ENCODE assay signal across 15 cellular contexts in genomic region chr13:110433014-110433413, GRCh38.
A peak's percentile ranks its signal among the peaks of the same experiment; 100 is the strongest.
DNase-seq lines count a peak whose midpoint lies in the region; ATAC-seq and TF ChIP-seq lines count a peak whose summit lies in the region.
"Had no signal": no experiment of that assay in that cellular context is flagged by ENCODE, and none has a peak within 500 bp of the region (broad histone marks: within the 10 kb centered on the region; RNA-seq: fewer than 3 reads in every experiment).

No MANE protein-coding gene starts in this region.

- H3K36me3 Mint-ChIP-seq in neural progenitor cell = peaks cover 43% of the 10 kb centered on the region
- no peaks in the 10 kb centered on the region for H3K36me3 Mint-ChIP-seq in stimulated activated effector memory CD8-positive, alpha-beta T cell treated with anti-CD3 and anti-CD28 coated beads, Interleukin-12 subunit alpha, Interleukin-12 subunit beta, amount 100 ng/mL, for 72 hours

- DNase-seq in brain microvascular endothelial cell = no peak
- DNase-seq in heart left ventricle = peak; percentile 59 to 79 (median 70)
- DNase-seq in neural progenitor cell (ENCODE audit: low spot score) = no peak
- DNase-seq in tibial artery = peak; percentile 72 to 95
- DNase-seq in retina = no peak
- DNase-seq in GM13977 (ENCODE audit: low spot score) = no peak
- DNase-seq in stimulated activated effector memory CD8-positive, alpha-beta T cell treated with anti-CD3 and anti-CD28 coated beads, Interleukin-12 subunit alpha, Interleukin-12 subunit beta, amount 100 ng/mL, for 72 hours (ENCODE audit: low spot score in 2 of 2) = no peak
- DNase-seq: activated effector memory CD4-positive, alpha-beta T cell treated with anti-CD3 and anti-CD28 coated beads, Interleukin-2, amount 50 U/mL, for 16 hours; effector CD4-positive, alpha-beta T cell; NCI-H1092 treated with DMSO at 0.1 percent for 48 hours; pancreas; stimulated activated CD4-positive, alpha-beta T cell treated with anti-CD3 and anti-CD28 coated beads, Interleukin-2, amount 100 ng/mL, for 24 hours had no signal

- no peak for TF ChIP-seq CTCF in brain microvascular endothelial cell (IDR thresholded peaks at IDR 0.05; ENCODE audit: low read depth, low read length, missing control alignments)
- no peak for TF ChIP-seq CTCF in heart left ventricle (IDR thresholded peaks at IDR 0.05)
- TF ChIP-seq CTCF in neural progenitor cell (IDR thresholded peaks at IDR 0.05) = no peak
- no peak for TF ChIP-seq CTCF in tibial artery (IDR thresholded peaks at IDR 0.05)
- TF ChIP-seq CTCF in GM13977 (IDR thresholded peaks at IDR 0.05; ENCODE audit: extremely low read depth, insufficient read depth, missing control alignments) = no peak

- peak overlapping the region; percentile 87 for H3K27ac Mint-ChIP-seq in neural progenitor cell
- no peak overlapping the region for H3K27ac Mint-ChIP-seq in stimulated activated effector memory CD8-positive, alpha-beta T cell treated with anti-CD3 and anti-CD28 coated beads, Interleukin-12 subunit alpha, Interleukin-12 subunit beta, amount 100 ng/mL, for 72 hours

- peaks cover 92% of the 10 kb centered on the region for H3K36me3 ChIP-seq in brain microvascular endothelial cell (replicated peaks)
- H3K36me3 ChIP-seq in heart left ventricle = peaks cover 0 to 92% (median 79%) of the 10 kb centered on the region in 9 donors
- H3K36me3 ChIP-seq in neural progenitor cell = no peaks in the 10 kb centered on the region
- H3K36me3 ChIP-seq in tibial artery = peaks cover 66 to 85% (median 72%) of the 10 kb centered on the region in 3 donors
- H3K36me3 ChIP-seq: pancreas had no signal

- H3K4me3 ChIP-seq in brain microvascular endothelial cell (ENCODE audit: low read depth, low read length) (no peak overlapping the region), heart left ventricle (no peak overlapping the region), neural progenitor cell (no peak overlapping the region), tibial artery (no peak overlapping the region)
- H3K4me3 ChIP-seq: K562, pancreas, SK-N-MC had no signal

- TF ChIP-seq POLR2A in heart left ventricle (IDR thresholded peaks at IDR 0.05) = no peak

- H3K79me2 ChIP-seq in neural progenitor cell (ENCODE audit: low read depth) = no peaks in the 10 kb centered on the region

- H4K20me1 ChIP-seq in neural progenitor cell (ENCODE audit: low read depth) = no peaks in the 10 kb centered on the region

- in situ Hi-C loops in brain microvascular endothelial cell (cut with HindIII; ENCODE audit: low pct_ligation_motif_present, low sequenced_read_pairs) = no loop called here
- in situ Hi-C loops in GM13977 (cut with MboI; ENCODE audit: low pct_unique_long_range_greater_than_20kb, low sequenced_read_pairs, unreplicated experiment) = no loop called here

- no peak overlapping the region for H2AFZ ChIP-seq in neural progenitor cell (replicated peaks)

- H3K9ac ChIP-seq in neural progenitor cell = no peak overlapping the region

- no peaks in the 10 kb centered on the region for H3F3A ChIP-seq in neural progenitor cell (ENCODE audit: low read depth)

- 17 to 36% (median 27%) methylated on average over 11 to 14 of the region's 14 CpGs for WGBS in heart left ventricle, 4 donors

- H3K9me3 ChIP-seq in heart left ventricle = no peaks in the 10 kb centered on the region
- no peaks in the 10 kb centered on the region for H3K9me3 ChIP-seq in neural progenitor cell (ENCODE audit: low read depth)
- no peaks in the 10 kb centered on the region for H3K9me3 ChIP-seq in tibial artery
- H3K9me3 ChIP-seq: pancreas had no signal

- no peaks in the 10 kb centered on the region for H3K27me3 Mint-ChIP-seq in neural progenitor cell (ENCODE audit: insufficient read depth, low read depth)

- H3K4me2 ChIP-seq in neural progenitor cell = no peak overlapping the region

- peaks cover 9% of the 10 kb centered on the region for H3K4me1 Mint-ChIP-seq in neural progenitor cell
- no peaks in the 10 kb centered on the region for H3K4me1 Mint-ChIP-seq in stimulated activated effector memory CD8-positive, alpha-beta T cell treated with anti-CD3 and anti-CD28 coated beads, Interleukin-12 subunit alpha, Interleukin-12 subunit beta, amount 100 ng/mL, for 72 hours

- no peak overlapping the region for H3K4me3 Mint-ChIP-seq in neural progenitor cell
- H3K4me3 Mint-ChIP-seq in stimulated activated effector memory CD8-positive, alpha-beta T cell treated with anti-CD3 and anti-CD28 coated beads, Interleukin-12 subunit alpha, Interleukin-12 subunit beta, amount 100 ng/mL, for 72 hours = no peak overlapping the region

- peak overlapping the region; percentile 28 for H3K27ac ChIP-seq in brain microvascular endothelial cell
- peak overlapping the region in 11 of 12 donors; percentile 2 to 69 (median 45) for H3K27ac ChIP-seq in heart left ventricle
- no peak overlapping the region for H3K27ac ChIP-seq in neural progenitor cell
- peak overlapping the region; percentile 67 to 73 for H3K27ac ChIP-seq in tibial artery
- H3K27ac ChIP-seq: pancreas, SK-N-MC had no signal

- H3K9me3 Mint-ChIP-seq in neural progenitor cell = no peaks in the 10 kb centered on the region
- no peaks in the 10 kb centered on the region for H3K9me3 Mint-ChIP-seq in stimulated activated effector memory CD8-positive, alpha-beta T cell treated with anti-CD3 and anti-CD28 coated beads, Interleukin-12 subunit alpha, Interleukin-12 subunit beta, amount 100 ng/mL, for 72 hours

- intact Hi-C loops in heart left ventricle (cut with DNase I) = loop anchor here in 3 of 10 donors (5.0 kb wide), 1 partner anchor 211 kb away; no protein-coding TSS in a partner anchor
- intact Hi-C loops in tibial artery (cut with DNase I; ENCODE audit: low total_unique reads) = no loop called here

- H3K27me3 ChIP-seq in brain microvascular endothelial cell (replicated peaks) (no peaks in the 10 kb centered on the region), heart left ventricle (no peaks in the 10 kb centered on the region), neural progenitor cell (no peaks in the 10 kb centered on the region), tibial artery (no peaks in the 10 kb centered on the region)
- H3K27me3 ChIP-seq: pancreas had no signal

- ATAC-seq in heart left ventricle = peak; percentile 49 to 80 (median 76)
- no peak for ATAC-seq in stimulated activated effector memory CD8-positive, alpha-beta T cell treated with anti-CD3 and anti-CD28 coated beads, Interleukin-12 subunit alpha, Interleukin-12 subunit beta, amount 100 ng/mL, for 72 hours
- ATAC-seq in HG02798 (IDR thresholded peaks at IDR 0.05; ENCODE audit: poor library complexity, unreplicated experiment) = no peak
- ATAC-seq: K562 had no signal

- H3K4me1 ChIP-seq in heart left ventricle (peaks cover 5 to 53% (median 28%) of the 10 kb centered on the region in 12 donors), neural progenitor cell (no peaks in the 10 kb centered on the region), tibial artery (peaks cover 0 to 46% (median 25%) of the 10 kb centered on the region in 4 donors)
- H3K4me1 ChIP-seq: pancreas had no signal

Comparison
In these comparisons a context has a peak if more than half of its experiments do, and no peak if none do; other contexts are left out.
1. DNase-seq: peak in heart left ventricle (5 of 5) and tibial artery (2 of 2); none in brain microvascular endothelial cell (single experiment), neural progenitor cell (single experiment), retina (single experiment), GM13977 (single experiment) and stimulated activated effector memory CD8-positive, alpha-beta T cell treated with anti-CD3 and anti-CD28 coated beads, Interleukin-12 subunit alpha, Interleukin-12 subunit beta, amount 100 ng/mL, for 72 hours (0 of 2).
2. ATAC-seq: peak in heart left ventricle (4 of 4); none in stimulated activated effector memory CD8-positive, alpha-beta T cell treated with anti-CD3 and anti-CD28 coated beads, Interleukin-12 subunit alpha, Interleukin-12 subunit beta, amount 100 ng/mL, for 72 hours (single experiment) and HG02798 (single experiment).